18 cellular contexts compared by ENCODE assay signal in the genomic region with DNA sequence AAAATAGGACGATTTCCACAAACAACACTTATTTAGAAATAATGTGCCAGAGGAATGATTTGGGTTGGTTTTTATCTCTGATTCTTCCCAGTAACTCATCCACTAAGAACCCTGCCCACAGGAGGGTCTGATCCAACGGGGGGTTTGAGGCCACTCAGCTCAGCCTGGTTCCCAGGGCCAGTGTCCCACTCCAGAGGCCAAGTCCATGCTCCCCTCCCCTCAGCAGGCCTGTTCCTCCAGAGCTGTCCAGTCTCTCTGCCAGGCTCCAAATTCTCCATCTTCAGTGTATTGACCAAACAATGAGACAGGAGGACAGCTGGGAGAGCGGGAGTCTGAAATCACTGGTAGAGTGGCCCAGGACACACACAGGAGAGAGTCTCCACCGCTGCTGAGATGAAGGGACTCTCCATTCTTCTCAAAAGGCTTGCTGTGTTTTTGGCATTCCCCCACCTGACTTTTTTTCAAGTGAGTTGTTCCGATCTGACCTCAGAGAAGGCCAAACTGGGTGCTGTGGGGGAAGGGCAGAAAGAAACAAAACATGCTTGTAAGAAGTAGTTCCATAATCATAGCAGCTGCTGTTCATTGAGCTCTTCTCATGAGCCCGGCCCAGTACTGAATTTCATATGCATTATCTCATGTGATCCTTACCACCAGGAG. TPM values are rescaled to one million over a fixed set of nuclear protein-coding genes. Genes with fewer than 3 reads are reported as not detected.
DNase-seq lines count a peak whose midpoint lies in the region; ATAC-seq and TF ChIP-seq lines count a peak whose summit lies in the region.
"Had no signal": no experiment of that assay in that cellular context is flagged by ENCODE, and none has a peak within 500 bp of the region (broad histone marks: within the 10 kb centered on the region; RNA-seq: fewer than 3 reads in every experiment).

No MANE protein-coding gene starts in this region.

- no peak for ATAC-seq in upper lobe of right lung

- DNase-seq in GM10248 (ENCODE audit: extremely low spot score) (peak; percentile 44), GM20000 (ENCODE audit: low spot score) (peak; percentile 41), epithelial cell of prostate (ENCODE audit: low read depth, low spot score) (no peak), pons (ENCODE audit: low spot score) (peak; percentile 38), upper lobe of right lung (no peak), A172 (ENCODE audit: low spot score) (no peak), brain microvascular endothelial cell (no peak), suprapubic skin (ENCODE audit: low spot score in 2 of 2) (no peak)
- DNase-seq: activated CD4-positive, alpha-beta memory T cell treated with anti-CD3 and anti-CD28 coated beads for 36 hours; effector CD4-positive, alpha-beta T cell; kidney; MM.1S; NCI-H1694; retina; T-helper 1 cell had no signal

- TF ChIP-seq CTCF in GM10248 (IDR thresholded peaks at IDR 0.05; ENCODE audit: control extremely low read depth, extremely low read depth, low read depth, missing control alignments) (no peak), GM20000 (IDR thresholded peaks at IDR 0.05; ENCODE audit: extremely low read depth, missing control alignments) (no peak), upper lobe of right lung (IDR thresholded peaks at IDR 0.05) (no peak), brain microvascular endothelial cell (IDR thresholded peaks at IDR 0.05; ENCODE audit: low read depth, low read length, missing control alignments) (no peak), suprapubic skin (IDR thresholded peaks at IDR 0.05) (no peak)

- H3K27ac ChIP-seq in epithelial cell of prostate, result peak overlapping the region; percentile 68
- no peak overlapping the region for H3K27ac ChIP-seq in upper lobe of right lung
- no peak overlapping the region for H3K27ac ChIP-seq in brain microvascular endothelial cell
- H3K27ac ChIP-seq in suprapubic skin, result no peak overlapping the region
- H3K27ac ChIP-seq: HL-60 had no signal

- H3K4me3 ChIP-seq in upper lobe of right lung, result no peak overlapping the region
- no peak overlapping the region for H3K4me3 ChIP-seq in brain microvascular endothelial cell (ENCODE audit: low read depth, low read length)
- no peak overlapping the region for H3K4me3 ChIP-seq in suprapubic skin
- H3K4me3 ChIP-seq: cardiac muscle cell had no signal

- no peak for TF ChIP-seq EP300 in suprapubic skin (IDR thresholded peaks at IDR 0.05)

- H3K36me3 ChIP-seq in upper lobe of right lung (no peaks in the 10 kb centered on the region), brain microvascular endothelial cell (replicated peaks) (no peaks in the 10 kb centered on the region), suprapubic skin (no peaks in the 10 kb centered on the region)
- H3K36me3 ChIP-seq: cardiac muscle cell had no signal

- CTCF ChIA-PET in GM10248 (lab: Yijun Ruan, JAX), result interaction anchor here (1.0 to 1.9 kb wide), 6 partner anchors 11 to 162 kb away, joined by 3 to 7 read pairs (median 4); no protein-coding TSS in a partner anchor

- in situ Hi-C loops in brain microvascular endothelial cell (cut with HindIII; ENCODE audit: low pct_ligation_motif_present, low sequenced_read_pairs), result no loop called here

- H3K9me3 ChIP-seq in upper lobe of right lung (no peaks in the 10 kb centered on the region), suprapubic skin (no peaks in the 10 kb centered on the region)

- peaks cover 26% of the 10 kb centered on the region for H3K4me1 ChIP-seq in upper lobe of right lung
- H3K4me1 ChIP-seq in suprapubic skin, result peaks cover 35% of the 10 kb centered on the region

- no peaks in the 10 kb centered on the region for H3K27me3 ChIP-seq in upper lobe of right lung
- no peaks in the 10 kb centered on the region for H3K27me3 ChIP-seq in brain microvascular endothelial cell (replicated peaks)
- H3K27me3 ChIP-seq in suprapubic skin, result no peaks in the 10 kb centered on the region
- H3K27me3 ChIP-seq: cardiac muscle cell had no signal

- intact Hi-C loops in upper lobe of right lung (cut with DNase I), result loop anchor here (10.0 kb wide), 1 partner anchor 101 kb away; no protein-coding TSS in a partner anchor

- POLR2A ChIA-PET in GM10248 (lab: Yijun Ruan, JAX), result no interaction called here

- 90% methylated on average over 6 of the region's 6 CpGs for WGBS in suprapubic skin

- no peak for TF ChIP-seq POLR2A in suprapubic skin (IDR thresholded peaks at IDR 0.05)

RNA-seq across cellular contexts. Expression of a gene that starts 17.6 kb away (rescaled TPM):
- total RNA-seq in upper lobe of right lung (2.5 TPM), suprapubic skin (under 1 TPM in 2 of 4 donors, not detected in 2; 0.08 to 0.21 TPM)
- total RNA-seq in A172 (2014; rRNA removed; shearing (Covaris generic)), result not detected in 2 replicates
- total RNA-seq: activated CD4-positive, alpha-beta memory T cell treated with anti-CD3 and anti-CD28 coated beads for 36 hours; activated T-helper 1 cell treated with anti-CD3 and anti-CD28 coated beads, Interleukin-12 subunit alpha, Interleukin-12 subunit beta, Interleukin-2, Interleukin-4 antibody, amounts not matched to agents 30 ng/mL and 10 ng/mL and 1 ng/mL, durations not matched to agents 14 hours and 24 hours and 36 hours had no signal

RNA-seq across cellular contexts. Expression of a gene that starts 30.8 kb away (rescaled TPM):
- total RNA-seq in upper lobe of right lung (87.9 TPM), suprapubic skin (1 to 10 TPM in 3 of 4 donors, not detected in 1; 1.1 to 4.9 (median 2.1) TPM)
- not detected in 2 replicates for total RNA-seq in A172 (2014; rRNA removed; shearing (Covaris generic))
- total RNA-seq: cardiac muscle cell had no signal

RNA-seq across cellular contexts. Expression of a gene that starts 41.4 kb away (rescaled TPM):
- total RNA-seq in upper lobe of right lung (7.2 TPM), suprapubic skin (1 to 10 TPM; 1.5 to 1.8 (median 1.5) TPM)
- 0.84 TPM in 1 of 2 replicates, not detected in the other for total RNA-seq in A172 (2014; rRNA removed; shearing (Covaris generic))

RNA-seq across cellular contexts. Expression of a gene that starts 58.1 kb away (rescaled TPM):
- total RNA-seq in upper lobe of right lung (11.8 TPM), suprapubic skin (10 to 100 TPM; 23.9 to 87.2 (median 56.1) TPM)
- total RNA-seq in A172 (2014; rRNA removed; shearing (Covaris generic)), result 1.8 and 2.0 TPM in 2 replicates

Comparison
In these comparisons a context has a peak if more than half of its experiments do, and no peak if none do; other contexts are left out.
1. DNase-seq: peak in GM10248 (single experiment), GM20000 (single experiment) and pons (single experiment); none in epithelial cell of prostate (single experiment), upper lobe of right lung (single experiment), A172 (single experiment), brain microvascular endothelial cell (single experiment) and suprapubic skin (0 of 2).
2. RNA of a gene that starts 30.8 kb away (total RNA-seq): 87.9 TPM in upper lobe of right lung (single experiment); 1.1 to 4.9 TPM in suprapubic skin and not detected in A172; every median in the first group is over 10 times any median in the second.